Comparison of ENCODE assay signal across 9 cellular contexts in the genomic region with DNA sequence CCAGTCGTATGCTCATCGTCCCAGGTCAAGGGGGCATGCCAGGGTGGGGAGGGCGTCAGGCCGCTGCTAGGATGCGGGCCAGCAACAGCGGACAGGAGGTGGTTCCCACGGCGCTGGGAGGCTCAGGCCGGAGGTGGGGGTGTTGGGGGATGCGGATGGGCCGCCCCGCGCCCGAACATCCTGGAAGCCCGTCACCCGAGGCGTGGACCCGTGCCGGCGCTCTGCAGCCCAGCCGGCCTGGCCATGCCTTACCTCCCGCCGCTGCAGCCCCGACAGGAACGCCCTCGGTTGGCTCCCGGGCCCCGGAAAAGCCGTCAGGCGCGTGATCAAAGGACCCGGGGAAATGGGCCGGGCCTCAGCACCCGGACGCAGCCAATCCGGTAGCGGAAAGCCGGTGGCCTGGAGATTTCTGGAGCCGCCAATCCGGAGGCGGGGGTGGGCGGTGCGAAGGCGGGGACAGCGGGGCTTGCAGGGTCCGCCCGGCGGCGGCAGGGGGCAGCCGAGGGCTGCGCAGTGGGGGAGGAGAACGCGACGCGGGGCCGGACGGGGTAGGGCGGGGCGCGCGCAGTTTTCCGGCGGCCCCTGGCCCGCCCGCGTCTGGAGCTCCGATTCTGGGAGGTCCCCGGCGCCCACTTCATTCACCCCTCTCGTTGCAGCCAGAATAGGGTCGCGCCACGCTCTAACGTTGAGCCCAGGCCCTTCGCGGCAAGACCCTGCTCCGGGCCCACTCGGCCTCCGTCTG. TPM values are rescaled to one million over a fixed set of nuclear protein-coding genes. Genes with fewer than 3 reads are reported as not detected.
DNase-seq lines count a peak whose midpoint lies in the region; ATAC-seq, FAIRE-seq and TF ChIP-seq lines count a peak whose summit lies in the region.
"Had no signal": no experiment of that assay in that cellular context is flagged by ENCODE, and none has a peak within 500 bp of the region (broad histone marks: within the 10 kb centered on the region; RNA-seq: fewer than 3 reads in every experiment).

SMIM29 (minus strand) TSS at position 280 of the 742 bp plus-strand sequence. CDS start 1,215 bp downstream, outside the sequence.

- no peaks in the 10 kb centered on the region for H3K9me3 Mint-ChIP-seq in central memory CD8-positive, alpha-beta T cell

- H3K27ac Mint-ChIP-seq in central memory CD8-positive, alpha-beta T cell (ENCODE audit: low read depth), result peak within 1 kb of the TSS; percentile 97

- no peaks in the 10 kb centered on the region for H3K9me3 ChIP-seq in kidney (ENCODE audit: control insufficient read depth in 1 of 2, low read length in 2 of 2)

- H3K4me1 Mint-ChIP-seq in central memory CD8-positive, alpha-beta T cell, result peaks cover 40% of the 10 kb centered on the region

- H3K4me3 Mint-ChIP-seq in central memory CD8-positive, alpha-beta T cell, result peak within 1 kb of the TSS; percentile 93

- intact Hi-C loops in kidney (cut with DNase I), result loop anchor here (10.0 kb wide), 1 partner anchor 166 kb away; no protein-coding TSS in a partner anchor

- peak within 1 kb of the TSS; percentile 91 for H3K4me3 ChIP-seq in AG10803 (ENCODE audit: low read length)
- H3K4me3 ChIP-seq in kidney (ENCODE audit: low read length in 2 of 2), result peak within 1 kb of the TSS; percentile 73 to 78

- DNase-seq in AG10803 (ENCODE audit: low read depth) (peak; percentile 91), NCI-H446 treated with DMSO at 0.1 percent for 48 hours (lab: John Stamatoyannopoulos, UW) (peak; percentile 84), kidney (peak; percentile 99)
- peak; percentile 97 to 98 for DNase-seq in central memory CD8-positive, alpha-beta T cell (ENCODE audit: low spot score in 2 of 2)
- DNase-seq in stimulated activated CD4-positive, alpha-beta T cell treated with anti-CD3 and anti-CD28 coated beads, Interleukin-15, amount 100 ng/mL, for 1 hour (ENCODE audit: low read depth in 1 of 2, low spot score in 1 of 2), result peak; percentile 97

- peak within 1 kb of the TSS; percentile 81 to 90 for H3K9ac ChIP-seq in kidney (ENCODE audit: low read length in 2 of 2)

- peak; percentile 81 for ATAC-seq in GM19035 (IDR thresholded peaks at IDR 0.05; ENCODE audit: unreplicated experiment)
- ATAC-seq in HG03354 (IDR thresholded peaks at IDR 0.05; ENCODE audit: poor library complexity, severe bottlenecking, unreplicated experiment), result peak; percentile 84
- peak; percentile 82 for ATAC-seq in activated CD4-positive, CD25-positive, alpha-beta regulatory T cell treated with anti-CD3 and anti-CD28 coated beads, Interleukin-2, amount 50 U/mL, for 24 hours
- peak; percentile 89 for ATAC-seq in central memory CD8-positive, alpha-beta T cell (replicated peaks; ENCODE audit: extremely low read depth, poor library complexity, severe bottlenecking)

- H3K36me3 ChIP-seq in kidney (ENCODE audit: control insufficient read depth in 1 of 2, insufficient read depth in 2 of 2, low read length in 2 of 2), result no peaks in the 10 kb centered on the region

- H3K27ac ChIP-seq in kidney (ENCODE audit: low read depth in 2 of 2, low read length in 2 of 2), result peak within 1 kb of the TSS; percentile 83 to 91

- peaks cover 0 to 10% of the 10 kb centered on the region in 2 donors for H3K4me1 ChIP-seq in kidney (ENCODE audit: control insufficient read depth in 1 of 2, insufficient read depth in 1 of 2, low read depth in 1 of 2, low read length in 2 of 2)

- peak; percentile 67 for TF ChIP-seq CTCF in AG10803 (conservative IDR thresholded peaks at IDR 0.05; ENCODE audit: low read length)
- peak; percentile 89 for TF ChIP-seq CTCF in kidney (IDR thresholded peaks at IDR 0.05; ENCODE audit: borderline replicate concordance, extremely low read depth, insufficient read depth)

- H3K27me3 Mint-ChIP-seq in central memory CD8-positive, alpha-beta T cell, result no peaks in the 10 kb centered on the region

- H3K36me3 Mint-ChIP-seq in central memory CD8-positive, alpha-beta T cell (ENCODE audit: insufficient read depth), result peaks cover 24% of the 10 kb centered on the region

- no peak for FAIRE-seq in kidney (lab: Jason Lieb, UNC)
- FAIRE-seq: colon had no signal

RNA-seq across cellular contexts. Expression of gene SMIM29, which starts in this region (rescaled TPM):
- 22.6 TPM for total RNA-seq in kidney
- 53.5 TPM for polyA plus RNA-seq in kidney (ENCODE audit: insufficient read depth, low read depth, low replicate concordance)

Comparison
In these comparisons a context has a peak if more than half of its experiments do, and no peak if none do; other contexts are left out.
1. Peak in every context shown above with its lines: DNase-seq, ATAC-seq, H3K4me3 ChIP-seq and H3K27ac ChIP-seq.